In genomic region chr9:129384887-129385614, GRCh38 we compare ENCODE assay signal across 12 cellular contexts.
DNase-seq lines count a peak whose midpoint lies in the region; ATAC-seq and TF ChIP-seq lines count a peak whose summit lies in the region.
"Had no signal": no experiment of that assay in that cellular context is flagged by ENCODE, and none has a peak within 500 bp of the region (broad histone marks: within the 10 kb centered on the region; RNA-seq: fewer than 3 reads in every experiment).

No MANE protein-coding gene starts in this region.

- no peak overlapping the region for H2BK5ac ChIP-seq in mesenchymal stem cell (ENCODE audit: low read depth, low read length, poor library complexity, severe bottlenecking)

- H2BK120ac ChIP-seq in mesenchymal stem cell (ENCODE audit: low read depth, low read length) = no peak overlapping the region

- DNase-seq in MCF 10A (ENCODE audit: unreplicated experiment) (no peak), mammary epithelial cell (no peak), mesenchymal stem cell (no peak), aorta (peak; percentile 26 to 57), KBM-7 (no peak), NCI-H2029 (lab: John Stamatoyannopoulos, UW) (no peak)
- DNase-seq: activated CD4-positive, CD25-positive, alpha-beta regulatory T cell; activated gamma-delta T cell treated with Interleukin-2 at 50 U/mL for 16 hours had no signal

- H3K4me1 Mint-ChIP-seq in MCF 10A (ENCODE audit: insufficient read depth, unreplicated experiment) = peaks cover 6% of the 10 kb centered on the region
- H3K4me1 Mint-ChIP-seq in activated T-helper 17 cell treated with anti-CD3 and anti-CD28 coated beads, Interleukin-2, amount 50 U/mL, for 72 hours = no peaks in the 10 kb centered on the region

- no peak overlapping the region for H3K9ac ChIP-seq in mammary epithelial cell (ENCODE audit: insufficient read depth, low read length)
- no peak overlapping the region for H3K9ac ChIP-seq in mesenchymal stem cell (ENCODE audit: low read length)

- H3K4me1 ChIP-seq in mammary epithelial cell (ENCODE audit: insufficient read depth, low read length) = peaks cover 16% of the 10 kb centered on the region
- peaks cover 11% of the 10 kb centered on the region for H3K4me1 ChIP-seq in mesenchymal stem cell (ENCODE audit: control insufficient read depth, insufficient read depth, low read depth, low read length)
- no peaks in the 10 kb centered on the region for H3K4me1 ChIP-seq in aorta (ENCODE audit: control insufficient read depth in 1 of 2, insufficient read depth in 2 of 2, low read length in 2 of 2)

- H3K36me3 ChIP-seq in mammary epithelial cell (ENCODE audit: insufficient read depth, low read length) = no peaks in the 10 kb centered on the region
- no peaks in the 10 kb centered on the region for H3K36me3 ChIP-seq in mesenchymal stem cell (ENCODE audit: control insufficient read depth in 1 of 2, insufficient read depth in 2 of 2, low read depth in 1 of 2, low read length in 2 of 2)
- H3K36me3 ChIP-seq in aorta (ENCODE audit: control insufficient read depth in 1 of 2, insufficient read depth in 2 of 2, low read length in 1 of 2) = no peaks in the 10 kb centered on the region
- H3K36me3 ChIP-seq: uterus had no signal

- H3K4me2 ChIP-seq in mammary epithelial cell (ENCODE audit: insufficient read depth, low read depth, low read length) (no peak overlapping the region), mesenchymal stem cell (ENCODE audit: low read length, poor library complexity, severe bottlenecking) (no peak overlapping the region)

- H3K4me3 Mint-ChIP-seq in MCF 10A (ENCODE audit: unreplicated experiment) = peak overlapping the region; percentile 53
- H3K4me3 Mint-ChIP-seq in activated T-helper 17 cell treated with anti-CD3 and anti-CD28 coated beads, Interleukin-2, amount 50 U/mL, for 72 hours = peak overlapping the region; percentile 61

- POLR2A ChIA-PET in MCF 10A (lab: Yijun Ruan, JAX) = interaction anchor here (1.0 kb wide), 1 partner anchor 113 kb away, joined by 6 read pairs; no protein-coding TSS in a partner anchor

- no peaks in the 10 kb centered on the region for H3K36me3 Mint-ChIP-seq in MCF 10A (ENCODE audit: insufficient read depth, unreplicated experiment)
- no peaks in the 10 kb centered on the region for H3K36me3 Mint-ChIP-seq in activated T-helper 17 cell treated with anti-CD3 and anti-CD28 coated beads, Interleukin-2, amount 50 U/mL, for 72 hours (ENCODE audit: low read depth)

- H3K4ac ChIP-seq in mesenchymal stem cell (ENCODE audit: low read depth in 1 of 2, low read length in 2 of 2) = no peak overlapping the region

- no peaks in the 10 kb centered on the region for H3K27me3 Mint-ChIP-seq in MCF 10A (ENCODE audit: insufficient read depth, unreplicated experiment)
- H3K27me3 Mint-ChIP-seq in activated T-helper 17 cell treated with anti-CD3 and anti-CD28 coated beads, Interleukin-2, amount 50 U/mL, for 72 hours = no peaks in the 10 kb centered on the region

- H4K91ac ChIP-seq in mesenchymal stem cell (ENCODE audit: low read length) = peak overlapping the region; percentile 56

- TF ChIP-seq CTCF in MCF 10A (IDR thresholded peaks at IDR 0.05; ENCODE audit: unreplicated experiment) (no peak), mammary epithelial cell (conservative IDR thresholded peaks at IDR 0.05 in 1 of 2, IDR thresholded peaks at IDR 0.05 in 1 of 2; ENCODE audit: extremely low read depth in 1 of 2, insufficient read depth in 1 of 2, low read depth in 1 of 2, low read length in 2 of 2) (no peak)

- H3K23ac ChIP-seq in mesenchymal stem cell (ENCODE audit: low read length in 2 of 2) = no peak overlapping the region

- no peak for ATAC-seq in activated T-helper 17 cell treated with anti-CD3 and anti-CD28 coated beads, Interleukin-2, amount 50 U/mL, for 72 hours (replicated peaks)
- ATAC-seq in aorta (ENCODE audit: low FRiP score) = no peak
- ATAC-seq in GM19351 (IDR thresholded peaks at IDR 0.05; ENCODE audit: unreplicated experiment) = no peak
- ATAC-seq: SK-N-SH treated with all-trans-retinoic acid at 6 μM for 48 hours had no signal

- H3K79me2 ChIP-seq in mammary epithelial cell (ENCODE audit: insufficient read depth, low read length) = no peaks in the 10 kb centered on the region

- no peak overlapping the region for H2BK12ac ChIP-seq in mesenchymal stem cell (ENCODE audit: low read length in 2 of 2)

- H2AK5ac ChIP-seq in mesenchymal stem cell (ENCODE audit: low read length, severe bottlenecking) = no peak overlapping the region

- H2AFZ ChIP-seq in mammary epithelial cell (ENCODE audit: low read depth, low read length) = no peak overlapping the region
- no peak overlapping the region for H2AFZ ChIP-seq in mesenchymal stem cell (ENCODE audit: low read depth, low read length)

- H4K20me1 ChIP-seq in mammary epithelial cell (ENCODE audit: insufficient read depth, low read length) = no peaks in the 10 kb centered on the region

- H3K4me3 ChIP-seq in mammary epithelial cell (replicated peaks in 1 of 3; ENCODE audit: insufficient read depth in 1 of 3, low read depth in 2 of 3, low read length in 3 of 3) (no peak overlapping the region), mesenchymal stem cell (ENCODE audit: insufficient read depth in 1 of 2, low read depth in 1 of 2, low read length in 2 of 2) (no peak overlapping the region), aorta (ENCODE audit: low read length in 2 of 2) (no peak overlapping the region)
- H3K4me3 ChIP-seq: uterus had no signal

- no peak overlapping the region for H3K14ac ChIP-seq in mesenchymal stem cell (ENCODE audit: low read length in 2 of 2)

- no peak overlapping the region for H3K18ac ChIP-seq in mesenchymal stem cell (ENCODE audit: low read depth in 1 of 2, low read length in 2 of 2)

- H3K79me1 ChIP-seq in mesenchymal stem cell (replicated peaks; ENCODE audit: low read length, poor library complexity, severe bottlenecking) = no peaks in the 10 kb centered on the region

- no TSS peak for BruUV-seq in MCF 10A (replicated peaks; lab: Mats Ljungman, UMichigan)
- BruUV-seq in mammary epithelial cell (replicated peaks; lab: Mats Ljungman, UMichigan) = no TSS peak

- 98% methylated on average over 14 of the region's 15 CpGs for WGBS in mammary epithelial cell (ENCODE audit: low coverage, missing lambda C conversion rate)
- WGBS in mesenchymal stem cell = 95% methylated on average over 15 of the region's 15 CpGs
- WGBS in aorta, 2 donors = 89 to 90% methylated on average over 15 of the region's 15 CpGs

- H4K8ac ChIP-seq in mesenchymal stem cell (ENCODE audit: low read length) = no peak overlapping the region

- no peaks in the 10 kb centered on the region for H3K9me3 Mint-ChIP-seq in MCF 10A (ENCODE audit: unreplicated experiment)
- H3K9me3 Mint-ChIP-seq in activated T-helper 17 cell treated with anti-CD3 and anti-CD28 coated beads, Interleukin-2, amount 50 U/mL, for 72 hours = no peaks in the 10 kb centered on the region

- CTCF ChIA-PET in MCF 10A (lab: Yijun Ruan, JAX) = interaction anchor here (0.9 kb wide), 1 partner anchor 226 kb away, joined by 5 read pairs; no protein-coding TSS in a partner anchor
- CTCF ChIA-PET in mammary epithelial cell (lab: Charles Lee; ENCODE audit: low non-redundant PET) = no interaction called here

- no peaks in the 10 kb centered on the region for H3K27me3 ChIP-seq in mammary epithelial cell (ENCODE audit: insufficient read depth, low read length)
- H3K27me3 ChIP-seq in mesenchymal stem cell (ENCODE audit: control insufficient read depth in 1 of 2, insufficient read depth in 1 of 2, low read length in 2 of 2) = no peaks in the 10 kb centered on the region
- no peaks in the 10 kb centered on the region for H3K27me3 ChIP-seq in aorta (ENCODE audit: control insufficient read depth in 1 of 2, insufficient read depth in 2 of 2, low read length in 1 of 2)
- H3K27me3 ChIP-seq: uterus had no signal

- dilution Hi-C loops in mammary epithelial cell (cut with HindIII; ENCODE audit: low sequenced_read_pairs) = loop anchor here (5.0 kb wide), 1 partner anchor 197 kb away; no protein-coding TSS in a partner anchor

- in situ Hi-C loops in mammary epithelial cell (cut with MboI; ENCODE audit: low sequenced_read_pairs in 2 of 2) (no loop called here), KBM-7 (cut with MboI; ENCODE audit: low pct_unique_long_range_greater_than_20kb, low sequenced_read_pairs) (no loop called here)

- no peak overlapping the region for H2BK15ac ChIP-seq in mesenchymal stem cell (ENCODE audit: low read depth, poor library complexity, severe bottlenecking)

- H3K27ac ChIP-seq in mammary epithelial cell (ENCODE audit: insufficient read depth, low read depth, low read length) = no peak overlapping the region
- H3K27ac ChIP-seq in mesenchymal stem cell (ENCODE audit: low read length, poor library complexity, severe bottlenecking) = no peak overlapping the region
- H3K27ac ChIP-seq in aorta (ENCODE audit: low read depth in 1 of 2, low read length in 2 of 2) = no peak overlapping the region

- intact Hi-C loops in MCF 10A (cut with micrococcal nuclease) = no loop called here
- intact Hi-C loops in mammary epithelial cell (cut with micrococcal nuclease) = loop anchor here (5.0 kb wide), 1 partner anchor 53 kb away; no protein-coding TSS in a partner anchor
- intact Hi-C loops in aorta (cut with DNase I) = no loop called here

- H3K9me3 ChIP-seq in mammary epithelial cell (replicated peaks; ENCODE audit: insufficient read depth, low read length) (no peaks in the 10 kb centered on the region), mesenchymal stem cell (ENCODE audit: control insufficient read depth, low read length) (no peaks in the 10 kb centered on the region), aorta (ENCODE audit: control insufficient read depth, low read length) (no peaks in the 10 kb centered on the region)
- H3K9me3 ChIP-seq: uterus had no signal

- H3K27ac Mint-ChIP-seq in MCF 10A (ENCODE audit: low read depth, unreplicated experiment) = no peak overlapping the region
- H3K27ac Mint-ChIP-seq in activated T-helper 17 cell treated with anti-CD3 and anti-CD28 coated beads, Interleukin-2, amount 50 U/mL, for 72 hours = peak overlapping the region; percentile 52

Comparison
In these comparisons a context has a peak if more than half of its experiments do, and no peak if none do; other contexts are left out.
1. DNase-seq: peak in aorta (2 of 2); none in MCF 10A (single experiment), mammary epithelial cell (single experiment), mesenchymal stem cell (single experiment), KBM-7 (single experiment) and NCI-H2029 (single experiment).